In genomic region chr6:118800394-118801071, GRCh38 we compare ENCODE assay signal across 1 cellular context.
TF ChIP-seq lines count a peak whose summit lies in the region.

No MANE protein-coding gene starts in this region.

TF ChIP-seq in HEK293, 187 proteins besides CTCF, POLR2A, EP300 and RAD21 (continued from another document):
- TF ChIP-seq, protein P1, sequence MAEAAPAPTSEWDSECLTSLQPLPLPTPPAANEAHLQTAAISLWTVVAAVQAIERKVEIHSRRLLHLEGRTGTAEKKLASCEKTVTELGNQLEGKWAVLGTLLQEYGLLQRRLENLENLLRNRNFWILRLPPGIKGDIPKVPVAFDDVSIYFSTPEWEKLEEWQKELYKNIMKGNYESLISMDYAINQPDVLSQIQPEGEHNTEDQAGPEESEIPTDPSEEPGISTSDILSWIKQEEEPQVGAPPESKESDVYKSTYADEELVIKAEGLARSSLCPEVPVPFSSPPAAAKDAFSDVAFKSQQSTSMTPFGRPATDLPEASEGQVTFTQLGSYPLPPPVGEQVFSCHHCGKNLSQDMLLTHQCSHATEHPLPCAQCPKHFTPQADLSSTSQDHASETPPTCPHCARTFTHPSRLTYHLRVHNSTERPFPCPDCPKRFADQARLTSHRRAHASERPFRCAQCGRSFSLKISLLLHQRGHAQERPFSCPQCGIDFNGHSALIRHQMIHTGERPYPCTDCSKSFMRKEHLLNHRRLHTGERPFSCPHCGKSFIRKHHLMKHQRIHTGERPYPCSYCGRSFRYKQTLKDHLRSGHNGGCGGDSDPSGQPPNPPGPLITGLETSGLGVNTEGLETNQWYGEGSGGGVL (tag by site-specific recombination; IDR thresholded peaks at IDR 0.05): no peak
- TF ChIP-seq, protein P2, sequence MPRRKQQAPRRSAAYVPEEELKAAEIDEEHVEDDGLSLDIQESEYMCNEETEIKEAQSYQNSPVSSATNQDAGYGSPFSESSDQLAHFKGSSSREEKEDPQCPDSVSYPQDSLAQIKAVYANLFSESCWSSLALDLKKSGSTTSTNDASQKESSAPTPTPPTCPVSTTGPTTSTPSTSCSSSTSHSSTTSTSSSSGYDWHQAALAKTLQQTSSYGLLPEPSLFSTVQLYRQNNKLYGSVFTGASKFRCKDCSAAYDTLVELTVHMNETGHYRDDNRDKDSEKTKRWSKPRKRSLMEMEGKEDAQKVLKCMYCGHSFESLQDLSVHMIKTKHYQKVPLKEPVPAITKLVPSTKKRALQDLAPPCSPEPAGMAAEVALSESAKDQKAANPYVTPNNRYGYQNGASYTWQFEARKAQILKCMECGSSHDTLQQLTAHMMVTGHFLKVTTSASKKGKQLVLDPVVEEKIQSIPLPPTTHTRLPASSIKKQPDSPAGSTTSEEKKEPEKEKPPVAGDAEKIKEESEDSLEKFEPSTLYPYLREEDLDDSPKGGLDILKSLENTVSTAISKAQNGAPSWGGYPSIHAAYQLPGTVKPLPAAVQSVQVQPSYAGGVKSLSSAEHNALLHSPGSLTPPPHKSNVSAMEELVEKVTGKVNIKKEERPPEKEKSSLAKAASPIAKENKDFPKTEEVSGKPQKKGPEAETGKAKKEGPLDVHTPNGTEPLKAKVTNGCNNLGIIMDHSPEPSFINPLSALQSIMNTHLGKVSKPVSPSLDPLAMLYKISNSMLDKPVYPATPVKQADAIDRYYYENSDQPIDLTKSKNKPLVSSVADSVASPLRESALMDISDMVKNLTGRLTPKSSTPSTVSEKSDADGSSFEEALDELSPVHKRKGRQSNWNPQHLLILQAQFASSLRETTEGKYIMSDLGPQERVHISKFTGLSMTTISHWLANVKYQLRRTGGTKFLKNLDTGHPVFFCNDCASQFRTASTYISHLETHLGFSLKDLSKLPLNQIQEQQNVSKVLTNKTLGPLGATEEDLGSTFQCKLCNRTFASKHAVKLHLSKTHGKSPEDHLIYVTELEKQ (tag by site-specific recombination; IDR thresholded peaks at IDR 0.05; ENCODE audit: borderline replicate concordance): no peak
TF ChIP-seq in HEK293: peak in this region for 10.
